In the genomic region with DNA sequence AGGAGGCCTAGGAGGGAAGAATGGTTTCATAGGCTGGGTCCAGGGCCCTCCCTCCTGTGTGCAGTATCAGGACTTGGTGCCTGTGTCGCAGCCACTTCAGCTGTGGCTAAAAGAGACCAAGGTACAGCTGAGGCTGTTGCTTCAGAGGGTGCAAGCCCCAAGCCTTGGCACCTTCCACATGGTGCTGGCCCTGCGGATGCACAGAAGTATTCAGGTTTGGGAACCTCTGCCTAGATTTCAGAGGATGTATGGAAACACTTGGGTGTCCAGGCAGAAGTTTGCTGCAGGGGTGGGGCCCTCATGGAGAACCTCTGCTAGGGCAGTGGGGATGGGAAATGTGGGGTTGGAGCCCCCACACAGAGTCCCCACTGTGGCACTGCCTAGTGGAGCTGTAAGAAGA, we compare ENCODE assay signal across 11 cellular contexts. TPM values are rescaled to one million over a fixed set of nuclear protein-coding genes. Genes with fewer than 3 reads are reported as not detected.
"Had no signal": no experiment of that assay in that cellular context is flagged by ENCODE, and none has a peak within 500 bp of the region (broad histone marks: within the 10 kb centered on the region; RNA-seq: fewer than 3 reads in every experiment).

No MANE protein-coding gene starts in this region.

RNA-seq across cellular contexts. Expression of a gene that starts 54.3 kb away (rescaled TPM):
- total RNA-seq: activated naive CD4-positive, alpha-beta T cell treated with anti-CD3 and anti-CD28 coated beads for 36 hours; activated naive CD4-positive, alpha-beta T cell treated with anti-CD3 and anti-CD28 coated beads, Interleukin-2, amount 50 U/mL, for 72 hours; activated naive CD8-positive, alpha-beta T cell treated with anti-CD3 and anti-CD28 coated beads for 36 hours; activated naive CD8-positive, alpha-beta T cell treated with anti-CD3 and anti-CD28 coated beads, Interleukin-2, amount 10 ng/mL, durations not matched to agents 7 days and 5 days; activated T-cell treated with anti-CD3 and anti-CD28 coated beads, Interleukin-2, amount 50 U/mL, for 4 hours; activated T-cell treated with anti-CD3 and anti-CD28 coated beads, Interleukin-2, amount 50 U/mL, for 72 hours; activated T-helper 1 cell treated with anti-CD3 and anti-CD28 coated beads, Interleukin-12 subunit alpha, Interleukin-12 subunit beta, Interleukin-2, Interleukin-4 antibody, amounts not matched to agents 30 ng/mL and 10 ng/mL and 1 ng/mL, durations not matched to agents 14 hours and 24 hours and 36 hours; activated T-helper 17 cell treated with anti-CD3 and anti-CD28 coated beads, Interleukin-2, amount 50 U/mL, for 72 hours; activated T-helper 2 cell treated with anti-CD3 and anti-CD28 coated beads, Interferon-gamma antibody, Interleukin-2, Interleukin-4, amounts not matched to agents 10 μg/mL and 5 μg/mL and 100 μg/mL, durations not matched to agents 14 hours and 24 hours and 36 hours; ascending aorta; body of pancreas had no signal
